17 cellular contexts compared by ENCODE assay signal in the genomic region with DNA sequence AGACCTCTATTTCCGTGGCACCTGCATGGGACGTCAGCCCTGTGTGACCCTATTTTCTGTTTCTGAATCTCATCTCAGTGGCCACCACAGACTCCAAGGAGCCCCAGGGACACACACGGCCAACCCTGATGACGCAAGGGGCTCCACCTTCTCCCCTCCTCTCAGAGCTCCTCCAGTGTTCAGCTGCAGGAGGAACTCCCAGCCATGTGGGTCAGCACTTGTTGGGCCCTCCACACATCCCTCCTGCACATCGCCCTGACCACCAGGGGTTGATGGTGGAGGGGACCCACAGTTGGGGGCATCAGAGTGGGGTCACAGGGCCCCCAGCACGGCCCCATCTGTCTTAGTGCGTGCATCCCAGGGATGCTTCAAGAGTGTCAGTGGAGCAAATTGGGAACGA.
DNase-seq lines count a peak whose midpoint lies in the region; ATAC-seq and TF ChIP-seq lines count a peak whose summit lies in the region.
"Had no signal": no experiment of that assay in that cellular context is flagged by ENCODE, and none has a peak within 500 bp of the region (broad histone marks: within the 10 kb centered on the region; RNA-seq: fewer than 3 reads in every experiment).

No MANE protein-coding gene starts in this region.

- H3K27me3 ChIP-seq in RWPE2 (ENCODE audit: insufficient read depth, poor library complexity, severe bottlenecking) (no peaks in the 10 kb centered on the region), stomach (peaks cover 0 to 70% (median under 1%) of the 10 kb centered on the region in 3 donors)

- intact Hi-C loops in stomach (cut with DNase I; ENCODE audit: low total_unique reads), result no loop called here

- TF ChIP-seq CTCF in RWPE2 (IDR thresholded peaks at IDR 0.05; ENCODE audit: poor library complexity, severe bottlenecking) (no peak), stomach (IDR thresholded peaks at IDR 0.05) (no peak)

- H3K27ac ChIP-seq in RWPE2 (ENCODE audit: poor library complexity, severe bottlenecking), result no peak overlapping the region
- no peak overlapping the region for H3K27ac ChIP-seq in stomach
- H3K27ac ChIP-seq: KMS-11 had no signal

- TF ChIP-seq POLR2A in stomach (IDR thresholded peaks at IDR 0.05), result no peak

- H3K4me3 ChIP-seq in RWPE2 (ENCODE audit: severe bottlenecking) (no peak overlapping the region), stomach (no peak overlapping the region)

- H3K36me3 ChIP-seq in RWPE2 (ENCODE audit: low read depth), result no peaks in the 10 kb centered on the region
- H3K36me3 ChIP-seq in stomach, result no peaks in the 10 kb centered on the region

- DNase-seq in AG20443 (ENCODE audit: low spot score) (peak; percentile 5), RWPE2 (ENCODE audit: low spot score) (peak; percentile 30), mucosa of gallbladder (ENCODE audit: low spot score) (peak; percentile 4), stomach (peak; percentile 3)
- DNase-seq: AML-193, GF-D8, GOT3, NCI-H1048, NCI-H146, NCI-H2081 treated with DMSO at 0.1 percent for 48 hours, NCI-H510A, NCI-H774, PC-3 had no signal

- H3K9me3 ChIP-seq in RWPE2 (ENCODE audit: severe bottlenecking) (no peaks in the 10 kb centered on the region), stomach (peaks cover 0 to 31% (median 29%) of the 10 kb centered on the region in 4 donors)

- H3K4me1 ChIP-seq in RWPE2 (ENCODE audit: insufficient read depth, poor library complexity, severe bottlenecking) (no peaks in the 10 kb centered on the region), stomach (no peaks in the 10 kb centered on the region)

- no peak for TF ChIP-seq EP300 in stomach (IDR thresholded peaks at IDR 0.05)

- 85 to 89% (median 85%) methylated on average over 8 of the region's 8 CpGs for WGBS in stomach, 5 donors

- no peak for ATAC-seq in RWPE2 (ENCODE audit: low read depth)
- no peak for ATAC-seq in HG03432 (IDR thresholded peaks at IDR 0.05; ENCODE audit: unreplicated experiment)
- no peak for ATAC-seq in HG03039 (IDR thresholded peaks at IDR 0.05; ENCODE audit: unreplicated experiment)
- ATAC-seq in HG02938 (IDR thresholded peaks at IDR 0.05; ENCODE audit: unreplicated experiment), result no peak
- ATAC-seq: PC-3 had no signal
